ENCODE assay signal across 10 cellular contexts in the genomic region with DNA sequence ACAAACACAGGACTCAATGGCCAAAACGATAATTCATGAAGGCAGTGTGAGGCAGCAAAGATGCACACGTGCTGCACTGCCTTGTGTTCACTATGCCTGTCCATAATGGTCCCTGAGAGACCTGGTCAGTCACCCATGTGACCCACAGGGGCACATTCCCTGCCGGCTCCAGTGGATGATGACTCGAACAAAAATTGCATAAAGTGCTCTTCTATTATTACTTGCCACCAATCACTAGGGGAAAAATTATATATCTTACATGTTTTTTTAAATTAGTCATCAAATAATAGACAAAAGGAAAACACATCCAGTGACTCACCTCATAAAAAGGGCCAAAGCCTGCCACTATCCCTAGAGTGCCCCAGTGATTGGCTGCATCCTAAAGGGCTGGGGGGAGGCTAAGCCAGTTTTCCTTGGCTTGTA. TPM values are rescaled to one million over a fixed set of nuclear protein-coding genes. Genes with fewer than 3 reads are reported as not detected.
DNase-seq lines count a peak whose midpoint lies in the region; ATAC-seq and TF ChIP-seq lines count a peak whose summit lies in the region.
"Had no signal": no experiment of that assay in that cellular context is flagged by ENCODE, and none has a peak within 500 bp of the region (broad histone marks: within the 10 kb centered on the region; RNA-seq: fewer than 3 reads in every experiment).

No MANE protein-coding gene starts in this region.

- H3K36me3 Mint-ChIP-seq in effector memory CD8-positive, alpha-beta T cell (ENCODE audit: insufficient read depth): peaks cover 77% of the 10 kb centered on the region

- no peaks in the 10 kb centered on the region for H3K27me3 ChIP-seq in Panc1 (ENCODE audit: control insufficient read depth, insufficient read depth, low read length)
- H3K27me3 ChIP-seq in esophagus squamous epithelium: no peaks in the 10 kb centered on the region
- H3K27me3 ChIP-seq: cardiac muscle cell had no signal

- ATAC-seq in Panc1: peak; percentile 92
- ATAC-seq in effector memory CD8-positive, alpha-beta T cell (replicated peaks): no peak
- ATAC-seq in GM21515 (IDR thresholded peaks at IDR 0.05; ENCODE audit: unreplicated experiment): no peak

- intact Hi-C loops in Panc1 (cut with micrococcal nuclease; ENCODE audit: unreplicated experiment) (no loop called here), lower leg skin (cut with DNase I; ENCODE audit: low total_unique reads) (no loop called here), esophagus squamous epithelium (cut with DNase I) (no loop called here)

- no peak for TF ChIP-seq CTCF in Panc1 (IDR thresholded peaks at IDR 0.05)
- no peak for TF ChIP-seq CTCF in retinal pigment epithelial cell (conservative IDR thresholded peaks at IDR 0.05; ENCODE audit: low read depth, low read length)
- TF ChIP-seq CTCF in lower leg skin (IDR thresholded peaks at IDR 0.05): no peak
- TF ChIP-seq CTCF in esophagus squamous epithelium (IDR thresholded peaks at IDR 0.05): no peak

- H3K27me3 Mint-ChIP-seq in effector memory CD8-positive, alpha-beta T cell: no peaks in the 10 kb centered on the region

- H3K4me3 Mint-ChIP-seq in effector memory CD8-positive, alpha-beta T cell: no peak overlapping the region

- no peak for TF ChIP-seq POLR2A in lower leg skin (IDR thresholded peaks at IDR 0.05)
- no peak for TF ChIP-seq POLR2A in esophagus squamous epithelium (IDR thresholded peaks at IDR 0.05)

- no peak overlapping the region for H3K4me3 ChIP-seq in Panc1 (ENCODE audit: low read depth in 2 of 2, low read length in 2 of 2)
- H3K4me3 ChIP-seq in retinal pigment epithelial cell (ENCODE audit: low read length): no peak overlapping the region
- no peak overlapping the region for H3K4me3 ChIP-seq in lower leg skin (ENCODE audit: low read depth, poor library complexity, severe bottlenecking)
- H3K4me3 ChIP-seq in esophagus squamous epithelium: no peak overlapping the region
- H3K4me3 ChIP-seq: cardiac muscle cell had no signal

- DNase-seq in GM04504 (ENCODE audit: low read depth) (peak; percentile 86), Panc1 (ENCODE audit: low read depth, low spot score) (peak; percentile 62), retinal pigment epithelial cell (ENCODE audit: low read depth) (peak; percentile 47), lower leg skin (ENCODE audit: low spot score in 2 of 2) (no peak), esophagus squamous epithelium (lab: John Stamatoyannopoulos, UW) (no peak)
- DNase-seq in effector memory CD8-positive, alpha-beta T cell: no peak
- DNase-seq: activated CD4-positive, alpha-beta T cell treated with anti-CD3 and anti-CD28 coated beads for 48 hours had no signal

- peaks cover 14% of the 10 kb centered on the region for H3K4me1 ChIP-seq in Panc1 (ENCODE audit: control insufficient read depth, insufficient read depth, low read length)
- H3K4me1 ChIP-seq in esophagus squamous epithelium: no peaks in the 10 kb centered on the region

- in situ Hi-C loops in Panc1 (cut with HindIII; ENCODE audit: low pct_unique_long_range_greater_than_20kb, low sequenced_read_pairs): no loop called here

- peak overlapping the region; percentile 30 to 33 for H3K27ac Mint-ChIP-seq in effector memory CD8-positive, alpha-beta T cell

- H3K9me3 ChIP-seq in Panc1 (ENCODE audit: control insufficient read depth, insufficient read depth, low read depth, low read length) (no peaks in the 10 kb centered on the region), esophagus squamous epithelium (no peaks in the 10 kb centered on the region)

- POLR2A ChIA-PET in Panc1 (lab: Charles Lee): no interaction called here

- WGBS in lower leg skin, 2 donors: 57 to 61% methylated on average over 4 of the region's 4 CpGs
- 42 to 52% methylated on average over 4 of the region's 4 CpGs for WGBS in esophagus squamous epithelium, 2 donors

- H3K36me3 ChIP-seq in Panc1 (ENCODE audit: control insufficient read depth, insufficient read depth, low read length) (peaks cover 15% of the 10 kb centered on the region), esophagus squamous epithelium (peaks cover 7 to 100% (median 24%) of the 10 kb centered on the region in 3 donors)

- no TSS peak for BruUV-seq in Panc1 (replicated peaks; lab: Mats Ljungman, UMichigan)

- H3K4me1 Mint-ChIP-seq in effector memory CD8-positive, alpha-beta T cell (ENCODE audit: low read depth in 2 of 2): peaks cover 0 to 3% of the 10 kb centered on the region in 2 donors

- CTCF ChIA-PET in Panc1 (lab: Charles Lee): no interaction called here

- H3K27ac ChIP-seq in Panc1 (ENCODE audit: low read length) (peak overlapping the region; percentile 39; the same call in 1 of the 2 replicates), esophagus squamous epithelium (no peak overlapping the region)
- H3K27ac ChIP-seq: cardiac muscle cell, parathyroid adenoma had no signal

- H3K9me3 Mint-ChIP-seq in effector memory CD8-positive, alpha-beta T cell: no peaks in the 10 kb centered on the region

RNA-seq across cellular contexts. Expression of a gene that starts 47.5 kb away (rescaled TPM):
- total RNA-seq in Panc1 (2021; ENCODE audit: unreplicated experiment) (62.4 TPM), lower leg skin (10 to 100 TPM; 27.1 to 51.5 (median 38.8) TPM), esophagus squamous epithelium (10 to 100 TPM; 35.0 to 59.5 (median 46.4) TPM)
- 32.1 TPM for polyA plus RNA-seq in Panc1 (2012; ENCODE audit: insufficient read length)

Comparison
In these comparisons a context has a peak if more than half of its experiments do, and no peak if none do; other contexts are left out.
1. DNase-seq: peak in GM04504 (single experiment), Panc1 (single experiment) and retinal pigment epithelial cell (single experiment); none in effector memory CD8-positive, alpha-beta T cell (0 of 3), lower leg skin (0 of 2) and esophagus squamous epithelium (single experiment).